ENCODE assay signal across 17 cellular contexts in genomic region chr11:133793271-133793848, GRCh38. TPM values are rescaled to one million over a fixed set of nuclear protein-coding genes. Genes with fewer than 3 reads are reported as not detected.
A peak's percentile ranks its signal among the peaks of the same experiment; 100 is the strongest.
DNase-seq lines count a peak whose midpoint lies in the region; ATAC-seq and TF ChIP-seq lines count a peak whose summit lies in the region.
"Had no signal": no experiment of that assay in that cellular context is flagged by ENCODE, and none has a peak within 500 bp of the region (broad histone marks: within the 10 kb centered on the region; RNA-seq: fewer than 3 reads in every experiment).

No MANE protein-coding gene starts in this region.

- TF ChIP-seq CTCF in esophagus muscularis mucosa (IDR thresholded peaks at IDR 0.05): no peak

- WGBS in esophagus muscularis mucosa: 64% methylated on average over 7 of the region's 7 CpGs

- intact Hi-C loops in esophagus muscularis mucosa (cut with DNase I): no loop called here

- H3K4me3 ChIP-seq in esophagus muscularis mucosa: no peak overlapping the region
- H3K4me3 ChIP-seq: A549, BLaER1, GM12878 had no signal

- H3K27ac ChIP-seq in esophagus muscularis mucosa (replicated peaks in 1 of 4): no peak overlapping the region
- H3K27ac ChIP-seq: A549, BLaER1 had no signal

- H3K9me3 ChIP-seq in esophagus muscularis mucosa: peaks cover 0 to 24% (median 11%) of the 10 kb centered on the region in 4 donors
- H3K9me3 ChIP-seq: A549 had no signal

- ATAC-seq in HG02885 (IDR thresholded peaks at IDR 0.05; ENCODE audit: poor library complexity, unreplicated experiment) (no peak), HG03139 (IDR thresholded peaks at IDR 0.05; ENCODE audit: unreplicated experiment) (no peak)
- ATAC-seq: A549, GM12878 had no signal

- no peak for TF ChIP-seq EP300 in esophagus muscularis mucosa (IDR thresholded peaks at IDR 0.05)

- H3K27me3 ChIP-seq in esophagus muscularis mucosa: peaks cover 0 to 70% (median 2%) of the 10 kb centered on the region in 4 donors
- H3K27me3 ChIP-seq: BLaER1 had no signal

- peak; percentile 31 for DNase-seq in Ammon's horn (ENCODE audit: low spot score)
- DNase-seq in DMS 273 (lab: John Stamatoyannopoulos, UW; ENCODE audit: unreplicated experiment): peak; percentile 60
- peak; percentile 94 for DNase-seq in NCI-H526 treated with DMSO at 0.1 percent for 48 hours (lab: John Stamatoyannopoulos, UW)
- DNase-seq in esophagus muscularis mucosa (ENCODE audit: extremely low spot score): peak; percentile 77
- DNase-seq in NCI-H345 (lab: John Stamatoyannopoulos, UW): no peak
- DNase-seq: Caco-2; CD8-positive, alpha-beta memory T cell; HCEC 1CT; HFFc6 had no signal

- no peaks in the 10 kb centered on the region for H3K36me3 ChIP-seq in esophagus muscularis mucosa
- H3K36me3 ChIP-seq: BLaER1 had no signal

- H3K4me1 ChIP-seq in esophagus muscularis mucosa: no peaks in the 10 kb centered on the region
- H3K4me1 ChIP-seq: A549, Caco-2 had no signal

- no peak for TF ChIP-seq POLR2A in esophagus muscularis mucosa (IDR thresholded peaks at IDR 0.05; ENCODE audit: low read depth)

RNA-seq across cellular contexts. Expression of gene SPATA19, which starts 52.0 kb away (rescaled TPM):
- total RNA-seq in esophagus muscularis mucosa: not detected
- total RNA-seq: Caco-2; CD8-positive, alpha-beta memory T cell; Daoy; G401; GM12878; H4; HFFc6 had no signal
